In the genomic region with DNA sequence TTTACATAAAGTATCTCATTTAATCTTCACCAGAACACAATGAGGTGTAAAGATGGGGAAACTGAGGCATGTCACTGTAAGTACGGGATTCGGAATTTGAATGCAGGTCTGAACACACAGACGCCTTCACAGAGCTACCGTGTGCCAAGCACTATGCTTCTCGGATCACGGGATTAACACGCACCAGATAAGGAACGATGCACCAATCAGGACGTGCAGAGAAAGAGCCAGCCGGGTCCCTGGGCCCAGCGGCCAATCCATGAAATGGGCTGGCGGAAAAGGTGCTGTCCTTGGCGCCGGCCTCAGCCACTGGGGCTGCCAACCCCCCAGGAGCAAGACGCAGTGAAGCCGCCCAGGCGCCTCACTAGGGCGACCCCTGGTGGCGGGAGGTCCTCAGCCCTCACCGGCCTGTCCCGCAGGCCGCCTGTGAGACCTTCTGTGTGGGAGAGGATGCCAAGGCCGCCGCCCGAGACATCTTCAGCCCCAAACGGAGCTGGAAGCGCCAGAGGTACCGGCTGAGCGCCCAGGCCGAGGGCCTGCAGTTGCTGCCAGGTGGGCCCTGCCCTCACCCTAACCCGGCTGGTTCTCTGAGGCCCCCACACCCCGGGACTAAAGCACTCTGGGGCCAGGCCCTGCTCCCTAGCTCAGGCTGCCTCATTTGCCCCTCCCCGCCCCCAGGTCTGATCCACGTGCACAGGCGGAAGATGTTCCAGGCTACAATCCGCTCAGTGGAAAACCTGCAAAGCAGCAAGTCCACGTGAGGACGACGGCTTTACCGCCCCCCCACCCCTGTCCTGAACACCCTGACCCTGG, we compare ENCODE assay signal across 1 cellular context.
TF ChIP-seq lines count a peak whose summit lies in the region.

No MANE protein-coding gene starts in this region.

TF ChIP-seq in HepG2, 621 proteins besides CTCF, POLR2A, EP300 and RAD21 (continued from another document and continues in another):
- TF ChIP-seq, protein P1, sequence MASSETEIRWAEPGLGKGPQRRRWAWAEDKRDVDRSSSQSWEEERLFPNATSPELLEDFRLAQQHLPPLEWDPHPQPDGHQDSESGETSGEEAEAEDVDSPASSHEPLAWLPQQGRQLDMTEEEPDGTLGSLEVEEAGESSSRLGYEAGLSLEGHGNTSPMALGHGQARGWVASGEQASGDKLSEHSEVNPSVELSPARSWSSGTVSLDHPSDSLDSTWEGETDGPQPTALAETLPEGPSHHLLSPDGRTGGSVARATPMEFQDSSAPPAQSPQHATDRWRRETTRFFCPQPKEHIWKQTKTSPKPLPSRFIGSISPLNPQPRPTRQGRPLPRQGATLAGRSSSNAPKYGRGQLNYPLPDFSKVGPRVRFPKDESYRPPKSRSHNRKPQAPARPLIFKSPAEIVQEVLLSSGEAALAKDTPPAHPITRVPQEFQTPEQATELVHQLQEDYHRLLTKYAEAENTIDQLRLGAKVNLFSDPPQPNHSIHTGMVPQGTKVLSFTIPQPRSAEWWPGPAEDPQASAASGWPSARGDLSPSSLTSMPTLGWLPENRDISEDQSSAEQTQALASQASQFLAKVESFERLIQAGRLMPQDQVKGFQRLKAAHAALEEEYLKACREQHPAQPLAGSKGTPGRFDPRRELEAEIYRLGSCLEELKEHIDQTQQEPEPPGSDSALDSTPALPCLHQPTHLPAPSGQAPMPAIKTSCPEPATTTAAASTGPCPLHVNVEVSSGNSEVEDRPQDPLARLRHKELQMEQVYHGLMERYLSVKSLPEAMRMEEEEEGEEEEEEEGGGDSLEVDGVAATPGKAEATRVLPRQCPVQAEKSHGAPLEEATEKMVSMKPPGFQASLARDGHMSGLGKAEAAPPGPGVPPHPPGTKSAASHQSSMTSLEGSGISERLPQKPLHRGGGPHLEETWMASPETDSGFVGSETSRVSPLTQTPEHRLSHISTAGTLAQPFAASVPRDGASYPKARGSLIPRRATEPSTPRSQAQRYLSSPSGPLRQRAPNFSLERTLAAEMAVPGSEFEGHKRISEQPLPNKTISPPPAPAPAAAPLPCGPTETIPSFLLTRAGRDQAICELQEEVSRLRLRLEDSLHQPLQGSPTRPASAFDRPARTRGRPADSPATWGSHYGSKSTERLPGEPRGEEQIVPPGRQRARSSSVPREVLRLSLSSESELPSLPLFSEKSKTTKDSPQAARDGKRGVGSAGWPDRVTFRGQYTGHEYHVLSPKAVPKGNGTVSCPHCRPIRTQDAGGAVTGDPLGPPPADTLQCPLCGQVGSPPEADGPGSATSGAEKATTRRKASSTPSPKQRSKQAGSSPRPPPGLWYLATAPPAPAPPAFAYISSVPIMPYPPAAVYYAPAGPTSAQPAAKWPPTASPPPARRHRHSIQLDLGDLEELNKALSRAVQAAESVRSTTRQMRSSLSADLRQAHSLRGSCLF (CRISPR knock-in tag; IDR thresholded peaks at IDR 0.05; ENCODE audit: borderline replicate concordance) = no peak
- TF ChIP-seq, protein P2, sequence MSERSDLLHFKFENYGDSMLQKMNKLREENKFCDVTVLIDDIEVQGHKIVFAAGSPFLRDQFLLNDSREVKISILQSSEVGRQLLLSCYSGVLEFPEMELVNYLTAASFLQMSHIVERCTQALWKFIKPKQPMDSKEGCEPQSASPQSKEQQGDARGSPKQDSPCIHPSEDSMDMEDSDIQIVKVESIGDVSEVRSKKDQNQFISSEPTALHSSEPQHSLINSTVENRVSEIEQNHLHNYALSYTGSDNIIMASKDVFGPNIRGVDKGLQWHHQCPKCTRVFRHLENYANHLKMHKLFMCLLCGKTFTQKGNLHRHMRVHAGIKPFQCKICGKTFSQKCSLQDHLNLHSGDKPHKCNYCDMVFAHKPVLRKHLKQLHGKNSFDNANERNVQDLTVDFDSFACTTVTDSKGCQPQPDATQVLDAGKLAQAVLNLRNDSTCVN (CRISPR knock-in tag; IDR thresholded peaks at IDR 0.05; ENCODE audit: borderline replicate concordance) = no peak
- TF ChIP-seq RXRB (CRISPR knock-in tag; IDR thresholded peaks at IDR 0.05; ENCODE audit: borderline replicate concordance) (peak; percentile 46; the same call in 1 of the 2 replicates), ZFP37 (CRISPR knock-in tag; IDR thresholded peaks at IDR 0.05; ENCODE audit: borderline replicate concordance) (no peak), ZNF256 (CRISPR knock-in tag; conservative IDR thresholded peaks at IDR 0.05) (no peak), POLR2AphosphoS2 (IDR thresholded peaks at IDR 0.05; ENCODE audit: low read depth, low read length) (no peak), ETV6 (CRISPR knock-in tag; conservative IDR thresholded peaks at IDR 0.05) (peak; percentile 39; the same call in 1 of the 2 replicates), HOXD1 (CRISPR knock-in tag; IDR thresholded peaks at IDR 0.05) (no peak), TEAD2 (CRISPR knock-in tag; IDR thresholded peaks at IDR 0.05) (no peak), ZNF543 (CRISPR knock-in tag; IDR thresholded peaks at IDR 0.05) (0 out of 2 replicates have a peak, but pooled peaks have one; percentile 59), ZNF792 (CRISPR knock-in tag; IDR thresholded peaks at IDR 0.05) (no peak), ZNF713 (CRISPR knock-in tag; IDR thresholded peaks at IDR 0.05) (no peak), ZNF557 (CRISPR knock-in tag; IDR thresholded peaks at IDR 0.05) (no peak), JARID2 (CRISPR knock-in tag; IDR thresholded peaks at IDR 0.05; ENCODE audit: insufficient replicate concordance) (no peak), ZNF766 (CRISPR knock-in tag; IDR thresholded peaks at IDR 0.05; ENCODE audit: borderline replicate concordance) (no peak), SALL2 (CRISPR knock-in tag; IDR thresholded peaks at IDR 0.05) (no peak), RORA (CRISPR knock-in tag; IDR thresholded peaks at IDR 0.05) (no peak)
- TF ChIP-seq, protein P3, sequence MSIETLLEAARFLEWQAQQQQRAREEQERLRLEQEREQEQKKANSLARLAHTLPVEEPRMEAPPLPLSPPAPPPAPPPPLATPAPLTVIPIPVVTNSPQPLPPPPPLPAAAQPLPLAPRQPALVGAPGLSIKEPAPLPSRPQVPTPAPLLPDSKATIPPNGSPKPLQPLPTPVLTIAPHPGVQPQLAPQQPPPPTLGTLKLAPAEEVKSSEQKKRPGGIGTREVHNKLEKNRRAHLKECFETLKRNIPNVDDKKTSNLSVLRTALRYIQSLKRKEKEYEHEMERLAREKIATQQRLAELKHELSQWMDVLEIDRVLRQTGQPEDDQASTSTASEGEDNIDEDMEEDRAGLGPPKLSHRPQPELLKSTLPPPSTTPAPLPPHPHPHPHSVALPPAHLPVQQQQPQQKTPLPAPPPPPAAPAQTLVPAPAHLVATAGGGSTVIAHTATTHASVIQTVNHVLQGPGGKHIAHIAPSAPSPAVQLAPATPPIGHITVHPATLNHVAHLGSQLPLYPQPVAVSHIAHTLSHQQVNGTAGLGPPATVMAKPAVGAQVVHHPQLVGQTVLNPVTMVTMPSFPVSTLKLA (IDR thresholded peaks at IDR 0.05) = no peak
- TF ChIP-seq, protein P4, sequence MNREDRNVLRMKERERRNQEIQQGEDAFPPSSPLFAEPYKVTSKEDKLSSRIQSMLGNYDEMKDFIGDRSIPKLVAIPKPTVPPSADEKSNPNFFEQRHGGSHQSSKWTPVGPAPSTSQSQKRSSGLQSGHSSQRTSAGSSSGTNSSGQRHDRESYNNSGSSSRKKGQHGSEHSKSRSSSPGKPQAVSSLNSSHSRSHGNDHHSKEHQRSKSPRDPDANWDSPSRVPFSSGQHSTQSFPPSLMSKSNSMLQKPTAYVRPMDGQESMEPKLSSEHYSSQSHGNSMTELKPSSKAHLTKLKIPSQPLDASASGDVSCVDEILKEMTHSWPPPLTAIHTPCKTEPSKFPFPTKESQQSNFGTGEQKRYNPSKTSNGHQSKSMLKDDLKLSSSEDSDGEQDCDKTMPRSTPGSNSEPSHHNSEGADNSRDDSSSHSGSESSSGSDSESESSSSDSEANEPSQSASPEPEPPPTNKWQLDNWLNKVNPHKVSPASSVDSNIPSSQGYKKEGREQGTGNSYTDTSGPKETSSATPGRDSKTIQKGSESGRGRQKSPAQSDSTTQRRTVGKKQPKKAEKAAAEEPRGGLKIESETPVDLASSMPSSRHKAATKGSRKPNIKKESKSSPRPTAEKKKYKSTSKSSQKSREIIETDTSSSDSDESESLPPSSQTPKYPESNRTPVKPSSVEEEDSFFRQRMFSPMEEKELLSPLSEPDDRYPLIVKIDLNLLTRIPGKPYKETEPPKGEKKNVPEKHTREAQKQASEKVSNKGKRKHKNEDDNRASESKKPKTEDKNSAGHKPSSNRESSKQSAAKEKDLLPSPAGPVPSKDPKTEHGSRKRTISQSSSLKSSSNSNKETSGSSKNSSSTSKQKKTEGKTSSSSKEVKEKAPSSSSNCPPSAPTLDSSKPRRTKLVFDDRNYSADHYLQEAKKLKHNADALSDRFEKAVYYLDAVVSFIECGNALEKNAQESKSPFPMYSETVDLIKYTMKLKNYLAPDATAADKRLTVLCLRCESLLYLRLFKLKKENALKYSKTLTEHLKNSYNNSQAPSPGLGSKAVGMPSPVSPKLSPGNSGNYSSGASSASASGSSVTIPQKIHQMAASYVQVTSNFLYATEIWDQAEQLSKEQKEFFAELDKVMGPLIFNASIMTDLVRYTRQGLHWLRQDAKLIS (CRISPR knock-in tag; IDR thresholded peaks at IDR 0.05) = no peak
- TF ChIP-seq, protein P5, sequence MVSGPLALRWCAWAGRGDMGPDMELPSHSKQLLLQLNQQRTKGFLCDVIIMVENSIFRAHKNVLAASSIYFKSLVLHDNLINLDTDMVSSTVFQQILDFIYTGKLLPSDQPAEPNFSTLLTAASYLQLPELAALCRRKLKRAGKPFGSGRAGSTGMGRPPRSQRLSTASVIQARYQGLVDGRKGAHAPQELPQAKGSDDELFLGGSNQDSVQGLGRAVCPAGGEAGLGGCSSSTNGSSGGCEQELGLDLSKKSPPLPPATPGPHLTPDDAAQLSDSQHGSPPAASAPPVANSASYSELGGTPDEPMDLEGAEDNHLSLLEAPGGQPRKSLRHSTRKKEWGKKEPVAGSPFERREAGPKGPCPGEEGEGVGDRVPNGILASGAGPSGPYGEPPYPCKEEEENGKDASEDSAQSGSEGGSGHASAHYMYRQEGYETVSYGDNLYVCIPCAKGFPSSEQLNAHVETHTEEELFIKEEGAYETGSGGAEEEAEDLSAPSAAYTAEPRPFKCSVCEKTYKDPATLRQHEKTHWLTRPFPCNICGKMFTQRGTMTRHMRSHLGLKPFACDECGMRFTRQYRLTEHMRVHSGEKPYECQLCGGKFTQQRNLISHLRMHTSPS (CRISPR knock-in tag; IDR thresholded peaks at IDR 0.05; ENCODE audit: low read depth) = no peak
- TF ChIP-seq, protein P6, sequence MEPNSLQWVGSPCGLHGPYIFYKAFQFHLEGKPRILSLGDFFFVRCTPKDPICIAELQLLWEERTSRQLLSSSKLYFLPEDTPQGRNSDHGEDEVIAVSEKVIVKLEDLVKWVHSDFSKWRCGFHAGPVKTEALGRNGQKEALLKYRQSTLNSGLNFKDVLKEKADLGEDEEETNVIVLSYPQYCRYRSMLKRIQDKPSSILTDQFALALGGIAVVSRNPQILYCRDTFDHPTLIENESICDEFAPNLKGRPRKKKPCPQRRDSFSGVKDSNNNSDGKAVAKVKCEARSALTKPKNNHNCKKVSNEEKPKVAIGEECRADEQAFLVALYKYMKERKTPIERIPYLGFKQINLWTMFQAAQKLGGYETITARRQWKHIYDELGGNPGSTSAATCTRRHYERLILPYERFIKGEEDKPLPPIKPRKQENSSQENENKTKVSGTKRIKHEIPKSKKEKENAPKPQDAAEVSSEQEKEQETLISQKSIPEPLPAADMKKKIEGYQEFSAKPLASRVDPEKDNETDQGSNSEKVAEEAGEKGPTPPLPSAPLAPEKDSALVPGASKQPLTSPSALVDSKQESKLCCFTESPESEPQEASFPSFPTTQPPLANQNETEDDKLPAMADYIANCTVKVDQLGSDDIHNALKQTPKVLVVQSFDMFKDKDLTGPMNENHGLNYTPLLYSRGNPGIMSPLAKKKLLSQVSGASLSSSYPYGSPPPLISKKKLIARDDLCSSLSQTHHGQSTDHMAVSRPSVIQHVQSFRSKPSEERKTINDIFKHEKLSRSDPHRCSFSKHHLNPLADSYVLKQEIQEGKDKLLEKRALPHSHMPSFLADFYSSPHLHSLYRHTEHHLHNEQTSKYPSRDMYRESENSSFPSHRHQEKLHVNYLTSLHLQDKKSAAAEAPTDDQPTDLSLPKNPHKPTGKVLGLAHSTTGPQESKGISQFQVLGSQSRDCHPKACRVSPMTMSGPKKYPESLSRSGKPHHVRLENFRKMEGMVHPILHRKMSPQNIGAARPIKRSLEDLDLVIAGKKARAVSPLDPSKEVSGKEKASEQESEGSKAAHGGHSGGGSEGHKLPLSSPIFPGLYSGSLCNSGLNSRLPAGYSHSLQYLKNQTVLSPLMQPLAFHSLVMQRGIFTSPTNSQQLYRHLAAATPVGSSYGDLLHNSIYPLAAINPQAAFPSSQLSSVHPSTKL (CRISPR knock-in tag; IDR thresholded peaks at IDR 0.05) = peak; percentile 47; the same call in 1 of the 2 replicates
- TF ChIP-seq, protein P7, sequence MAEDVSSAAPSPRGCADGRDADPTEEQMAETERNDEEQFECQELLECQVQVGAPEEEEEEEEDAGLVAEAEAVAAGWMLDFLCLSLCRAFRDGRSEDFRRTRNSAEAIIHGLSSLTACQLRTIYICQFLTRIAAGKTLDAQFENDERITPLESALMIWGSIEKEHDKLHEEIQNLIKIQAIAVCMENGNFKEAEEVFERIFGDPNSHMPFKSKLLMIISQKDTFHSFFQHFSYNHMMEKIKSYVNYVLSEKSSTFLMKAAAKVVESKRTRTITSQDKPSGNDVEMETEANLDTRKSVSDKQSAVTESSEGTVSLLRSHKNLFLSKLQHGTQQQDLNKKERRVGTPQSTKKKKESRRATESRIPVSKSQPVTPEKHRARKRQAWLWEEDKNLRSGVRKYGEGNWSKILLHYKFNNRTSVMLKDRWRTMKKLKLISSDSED (CRISPR knock-in tag; IDR thresholded peaks at IDR 0.05) = no peak
- TF ChIP-seq, protein P8, sequence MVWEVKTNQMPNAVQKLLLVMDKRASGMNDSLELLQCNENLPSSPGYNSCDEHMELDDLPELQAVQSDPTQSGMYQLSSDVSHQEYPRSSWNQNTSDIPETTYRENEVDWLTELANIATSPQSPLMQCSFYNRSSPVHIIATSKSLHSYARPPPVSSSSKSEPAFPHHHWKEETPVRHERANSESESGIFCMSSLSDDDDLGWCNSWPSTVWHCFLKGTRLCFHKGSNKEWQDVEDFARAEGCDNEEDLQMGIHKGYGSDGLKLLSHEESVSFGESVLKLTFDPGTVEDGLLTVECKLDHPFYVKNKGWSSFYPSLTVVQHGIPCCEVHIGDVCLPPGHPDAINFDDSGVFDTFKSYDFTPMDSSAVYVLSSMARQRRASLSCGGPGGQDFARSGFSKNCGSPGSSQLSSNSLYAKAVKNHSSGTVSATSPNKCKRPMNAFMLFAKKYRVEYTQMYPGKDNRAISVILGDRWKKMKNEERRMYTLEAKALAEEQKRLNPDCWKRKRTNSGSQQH (CRISPR knock-in tag; IDR thresholded peaks at IDR 0.05; ENCODE audit: low read depth) = 0 out of 2 replicates have a peak, but pooled peaks have one; percentile 43
- TF ChIP-seq, protein P9, sequence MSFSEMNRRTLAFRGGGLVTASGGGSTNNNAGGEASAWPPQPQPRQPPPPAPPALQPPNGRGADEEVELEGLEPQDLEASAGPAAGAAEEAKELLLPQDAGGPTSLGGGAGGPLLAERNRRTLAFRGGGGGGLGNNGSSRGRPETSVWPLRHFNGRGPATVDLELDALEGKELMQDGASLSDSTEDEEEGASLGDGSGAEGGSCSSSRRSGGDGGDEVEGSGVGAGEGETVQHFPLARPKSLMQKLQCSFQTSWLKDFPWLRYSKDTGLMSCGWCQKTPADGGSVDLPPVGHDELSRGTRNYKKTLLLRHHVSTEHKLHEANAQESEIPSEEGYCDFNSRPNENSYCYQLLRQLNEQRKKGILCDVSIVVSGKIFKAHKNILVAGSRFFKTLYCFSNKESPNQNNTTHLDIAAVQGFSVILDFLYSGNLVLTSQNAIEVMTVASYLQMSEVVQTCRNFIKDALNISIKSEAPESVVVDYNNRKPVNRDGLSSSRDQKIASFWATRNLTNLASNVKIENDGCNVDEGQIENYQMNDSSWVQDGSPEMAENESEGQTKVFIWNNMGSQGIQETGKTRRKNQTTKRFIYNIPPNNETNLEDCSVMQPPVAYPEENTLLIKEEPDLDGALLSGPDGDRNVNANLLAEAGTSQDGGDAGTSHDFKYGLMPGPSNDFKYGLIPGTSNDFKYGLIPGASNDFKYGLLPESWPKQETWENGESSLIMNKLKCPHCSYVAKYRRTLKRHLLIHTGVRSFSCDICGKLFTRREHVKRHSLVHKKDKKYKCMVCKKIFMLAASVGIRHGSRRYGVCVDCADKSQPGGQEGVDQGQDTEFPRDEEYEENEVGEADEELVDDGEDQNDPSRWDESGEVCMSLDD (CRISPR knock-in tag; IDR thresholded peaks at IDR 0.05; ENCODE audit: borderline replicate concordance) = no peak
